In the genomic region with DNA sequence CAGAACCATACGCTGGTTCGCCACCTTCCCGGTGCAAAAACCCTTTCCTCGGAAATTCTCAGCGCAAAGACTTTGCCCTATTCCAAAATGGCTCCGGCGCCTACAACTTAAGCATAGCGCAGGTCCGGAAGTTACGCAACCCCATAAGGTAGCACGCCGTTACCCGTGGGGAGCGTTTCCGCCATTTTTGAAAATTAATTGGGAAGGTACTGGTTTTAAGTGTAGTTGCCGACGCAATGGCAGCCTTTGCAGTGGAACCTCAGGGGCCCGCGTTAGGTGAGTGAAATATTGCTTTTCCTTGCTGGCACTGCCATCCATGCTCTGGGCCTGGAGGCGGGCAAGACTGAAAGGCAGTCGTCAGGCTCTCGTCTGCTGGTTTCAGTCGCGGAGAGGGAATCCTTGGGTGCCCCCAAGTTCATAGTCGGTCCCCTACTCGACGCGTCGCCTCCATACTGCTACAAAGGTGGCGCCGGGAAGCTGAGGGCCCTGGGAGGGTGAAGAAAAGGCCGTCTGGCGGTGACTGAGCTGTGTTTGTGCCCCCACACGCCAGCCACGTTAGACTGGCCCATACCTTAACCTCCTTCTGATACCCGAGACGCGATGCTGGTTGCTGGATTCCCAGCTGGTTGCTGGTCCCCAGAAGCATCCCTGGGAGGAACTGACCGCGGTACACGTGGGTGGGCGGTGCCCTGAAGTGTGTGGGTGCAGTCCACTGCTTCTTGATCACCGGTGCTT, we compare ENCODE assay signal across 8 cellular contexts. TPM values are rescaled to one million over a fixed set of nuclear protein-coding genes. Genes with fewer than 3 reads are reported as not detected.
DNase-seq lines count a peak whose midpoint lies in the region; ATAC-seq and TF ChIP-seq lines count a peak whose summit lies in the region.

Gene NUP35 (plus strand): TSS at position 222 of the 735 bp plus-strand sequence. CDS start 15 bp downstream, at position 237.

- CTCF ChIA-PET in CD8-positive, alpha-beta T cell (lab: Charles Lee), result no interaction called here

- H3K4me3 ChIP-seq in CD8-positive, alpha-beta T cell (ENCODE audit: low read depth, low read length), result peak within 1 kb of the TSS; percentile 88
- peak within 1 kb of the TSS; percentile 69 for H3K4me3 ChIP-seq in effector memory CD4-positive, alpha-beta T cell (ENCODE audit: insufficient read depth, low read depth, low read length, poor library complexity, severe bottlenecking)

- H3K27me3 ChIP-seq in CD8-positive, alpha-beta T cell (ENCODE audit: insufficient read depth, low read length), result no peaks in the 10 kb centered on the region
- H3K27me3 ChIP-seq in effector memory CD4-positive, alpha-beta T cell (replicated peaks; ENCODE audit: control insufficient read depth, insufficient read depth, low read length, poor library complexity, severe bottlenecking), result no peaks in the 10 kb centered on the region

- POLR2A ChIA-PET in CD8-positive, alpha-beta T cell (lab: Charles Lee), result interaction anchor here (1.2 to 1.3 kb wide), 2 partner anchors 11 to 25 kb away, joined by 3 read pairs; no protein-coding TSS in a partner anchor

- no peak for TF ChIP-seq CTCF in CD8-positive, alpha-beta T cell (IDR thresholded peaks at IDR 0.05)

- H3K27ac Mint-ChIP-seq in CD8-positive, alpha-beta T cell, result peak within 1 kb of the TSS; percentile 99

- H3K36me3 Mint-ChIP-seq in CD8-positive, alpha-beta T cell, result peaks cover 20% of the 10 kb centered on the region

- peaks cover 14% of the 10 kb centered on the region for H3K4me1 ChIP-seq in CD8-positive, alpha-beta T cell (ENCODE audit: insufficient read depth, low read length)
- no peaks in the 10 kb centered on the region for H3K4me1 ChIP-seq in effector memory CD4-positive, alpha-beta T cell (ENCODE audit: control insufficient read depth, insufficient read depth, low read length, poor library complexity, severe bottlenecking)

- intact Hi-C loops in CD8-positive, alpha-beta T cell (cut with DNase I, micrococcal nuclease), result loop anchor here (1.0 to 10.0 kb wide), 5 partner anchors 46 to 1232 kb away; partner anchors contain the start of genes DUSP19 (in 2 of the 2), DNAJC10 (in 1 of the 2), ITPRID2 (in 1 of the 2) and NCKAP1 (in 1 of the 2)

- no peaks in the 10 kb centered on the region for H3K36me3 ChIP-seq in CD8-positive, alpha-beta T cell (ENCODE audit: insufficient read depth, low read length)
- no peaks in the 10 kb centered on the region for H3K36me3 ChIP-seq in effector memory CD4-positive, alpha-beta T cell (ENCODE audit: control insufficient read depth, insufficient read depth, low read length)

- peaks cover 11% of the 10 kb centered on the region for H3K27me3 Mint-ChIP-seq in CD8-positive, alpha-beta T cell (ENCODE audit: low read depth)

- DNase-seq in CD8-positive, alpha-beta T cell, result peak; percentile 70 to 89 (median 81)
- DNase-seq in HS-5 (ENCODE audit: low read depth), result peak; percentile 86
- peak; percentile 68 for DNase-seq in NK-92 treated with Interleukin-12 subunit alpha and Interleukin-12 subunit beta, amount 100 ng/mL, for 24 hours (lab: John Stamatoyannopoulos, UW)
- peak; percentile 95 for DNase-seq in activated CD8-positive, alpha-beta memory T cell treated with anti-CD3 and anti-CD28 coated beads for 24 hours
- DNase-seq in effector memory CD4-positive, alpha-beta T cell, result peak; percentile 69 to 80 (median 70)
- DNase-seq in lung microvascular endothelial cell (ENCODE audit: low read depth in 2 of 2), result peak; percentile 91 to 94
- peak; percentile 58 to 74 (median 68) for DNase-seq in stimulated activated CD4-positive, alpha-beta T cell treated with anti-CD3 and anti-CD28 coated beads, TNF-alpha, amount 100 ng/mL, for 48 hours (ENCODE audit: low read depth in 3 of 3)

- H3K27ac ChIP-seq in CD8-positive, alpha-beta T cell (ENCODE audit: low read depth, low read length), result peak within 1 kb of the TSS; percentile 74
- peak within 1 kb of the TSS; percentile 69 for H3K27ac ChIP-seq in effector memory CD4-positive, alpha-beta T cell (ENCODE audit: insufficient read depth, low read length, poor library complexity, severe bottlenecking)

- H3K4me1 Mint-ChIP-seq in CD8-positive, alpha-beta T cell (ENCODE audit: low read depth), result peaks cover 45% of the 10 kb centered on the region

- H3K9me3 ChIP-seq in CD8-positive, alpha-beta T cell (ENCODE audit: low read length), result no peaks in the 10 kb centered on the region
- no peaks in the 10 kb centered on the region for H3K9me3 ChIP-seq in effector memory CD4-positive, alpha-beta T cell (ENCODE audit: control insufficient read depth, low read length)

- ATAC-seq in CD8-positive, alpha-beta T cell, result peak; percentile 93
- peak; percentile 79 for ATAC-seq in GM19468 (IDR thresholded peaks at IDR 0.05; ENCODE audit: extremely low read depth, unreplicated experiment)

- H3K9me3 Mint-ChIP-seq in CD8-positive, alpha-beta T cell, result no peaks in the 10 kb centered on the region

- H3K4me3 Mint-ChIP-seq in CD8-positive, alpha-beta T cell, result peak within 1 kb of the TSS; percentile 97

RNA-seq across cellular contexts. Expression of gene NUP35, which starts in this region (rescaled TPM):
- 10 to 100 TPM; 14.5 to 15.9 TPM for total RNA-seq in CD8-positive, alpha-beta T cell
- 9.5 and 9.6 TPM in 2 replicates for total RNA-seq in lung microvascular endothelial cell

Comparison
In these comparisons a context has a peak if more than half of its experiments do, and no peak if none do; other contexts are left out.
1. Peak in every context shown above with its lines: DNase-seq, ATAC-seq, H3K4me3 ChIP-seq and H3K27ac ChIP-seq.